ENCODE assay signal across 1 cellular context in genomic region chr2:24050041-24050655, GRCh38.
TF ChIP-seq lines count a peak whose summit lies in the region.

No MANE protein-coding gene starts in this region.

TF ChIP-seq in GM23338, 12 proteins besides CTCF, POLR2A, EP300 and RAD21 (continued from another document):
- TF ChIP-seq ZNF462 (CRISPR knock-in tag; IDR thresholded peaks at IDR 0.05) (no peak), EZH2phosphoT487 (IDR thresholded peaks at IDR 0.05; ENCODE audit: unreplicated experiment) (no peak), ZNF331 (CRISPR knock-in tag; IDR thresholded peaks at IDR 0.05; ENCODE audit: low read depth) (no peak), POLR2AphosphoS5 (IDR thresholded peaks at IDR 0.05; ENCODE audit: low read depth) (no peak), JUNB (IDR thresholded peaks at IDR 0.05; ENCODE audit: unreplicated experiment) (no peak), EZH2 (IDR thresholded peaks at IDR 0.05; ENCODE audit: low read depth, unreplicated experiment) (no peak), CREB1 (CRISPR knock-in tag; IDR thresholded peaks at IDR 0.05; ENCODE audit: low read depth) (no peak), REST (IDR thresholded peaks at IDR 0.05; ENCODE audit: unreplicated experiment) (no peak), ZNF114 (CRISPR knock-in tag; IDR thresholded peaks at IDR 0.05) (no peak)
- TF ChIP-seq, protein P1, sequence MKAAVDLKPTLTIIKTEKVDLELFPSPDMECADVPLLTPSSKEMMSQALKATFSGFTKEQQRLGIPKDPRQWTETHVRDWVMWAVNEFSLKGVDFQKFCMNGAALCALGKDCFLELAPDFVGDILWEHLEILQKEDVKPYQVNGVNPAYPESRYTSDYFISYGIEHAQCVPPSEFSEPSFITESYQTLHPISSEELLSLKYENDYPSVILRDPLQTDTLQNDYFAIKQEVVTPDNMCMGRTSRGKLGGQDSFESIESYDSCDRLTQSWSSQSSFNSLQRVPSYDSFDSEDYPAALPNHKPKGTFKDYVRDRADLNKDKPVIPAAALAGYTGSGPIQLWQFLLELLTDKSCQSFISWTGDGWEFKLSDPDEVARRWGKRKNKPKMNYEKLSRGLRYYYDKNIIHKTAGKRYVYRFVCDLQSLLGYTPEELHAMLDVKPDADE (IDR thresholded peaks at IDR 0.05), result no peak
